2 cellular contexts compared by ENCODE assay signal in the genomic region with DNA sequence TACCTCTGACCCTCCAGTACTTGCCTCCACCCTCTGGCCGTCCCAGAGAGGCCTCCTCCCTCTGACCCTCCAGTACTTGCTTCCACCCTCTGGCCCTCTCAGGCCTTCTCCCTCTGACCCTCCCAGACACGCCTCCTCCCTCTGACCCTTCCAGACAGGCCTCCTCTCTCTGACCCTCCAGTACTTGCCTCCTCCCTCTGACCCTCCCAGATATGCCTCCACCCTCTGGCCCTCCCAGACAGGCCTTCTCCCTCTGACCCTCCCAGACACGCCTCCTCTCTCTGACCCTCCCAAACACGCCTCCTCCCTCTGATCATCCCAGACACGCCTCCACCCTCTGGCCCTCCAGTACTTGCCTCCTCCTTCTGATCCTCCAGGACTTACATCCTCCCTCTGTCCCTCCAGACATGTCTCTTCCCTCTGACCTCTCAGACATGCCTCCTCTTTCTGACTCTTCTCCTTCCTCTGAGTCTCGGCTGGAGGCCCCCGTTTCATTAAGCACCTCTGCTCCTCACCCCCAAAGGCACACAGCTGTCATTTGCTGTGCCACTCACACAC.
A peak's percentile ranks its signal among the peaks of the same experiment; 100 is the strongest.
TF ChIP-seq lines count a peak whose summit lies in the region.

No MANE protein-coding gene starts in this region.

TF ChIP-seq in HepG2, 621 proteins besides CTCF, POLR2A, EP300 and RAD21 (continued from another document):
- TF ChIP-seq ZSCAN22 (CRISPR knock-in tag; IDR thresholded peaks at IDR 0.05): peak; percentile 96

TF ChIP-seq in K562, 482 proteins besides CTCF, POLR2A, EP300 and RAD21 (continued from another document):
- TF ChIP-seq ZFP36 (IDR thresholded peaks at IDR 0.05; ENCODE audit: low read depth, low read length, partially characterized antibody): peak; percentile 1
- TF ChIP-seq ARHGAP35 (IDR thresholded peaks at IDR 0.05; ENCODE audit: partially characterized antibody): peak; percentile 67
